Comparison of ENCODE assay signal across 8 cellular contexts in the genomic region with DNA sequence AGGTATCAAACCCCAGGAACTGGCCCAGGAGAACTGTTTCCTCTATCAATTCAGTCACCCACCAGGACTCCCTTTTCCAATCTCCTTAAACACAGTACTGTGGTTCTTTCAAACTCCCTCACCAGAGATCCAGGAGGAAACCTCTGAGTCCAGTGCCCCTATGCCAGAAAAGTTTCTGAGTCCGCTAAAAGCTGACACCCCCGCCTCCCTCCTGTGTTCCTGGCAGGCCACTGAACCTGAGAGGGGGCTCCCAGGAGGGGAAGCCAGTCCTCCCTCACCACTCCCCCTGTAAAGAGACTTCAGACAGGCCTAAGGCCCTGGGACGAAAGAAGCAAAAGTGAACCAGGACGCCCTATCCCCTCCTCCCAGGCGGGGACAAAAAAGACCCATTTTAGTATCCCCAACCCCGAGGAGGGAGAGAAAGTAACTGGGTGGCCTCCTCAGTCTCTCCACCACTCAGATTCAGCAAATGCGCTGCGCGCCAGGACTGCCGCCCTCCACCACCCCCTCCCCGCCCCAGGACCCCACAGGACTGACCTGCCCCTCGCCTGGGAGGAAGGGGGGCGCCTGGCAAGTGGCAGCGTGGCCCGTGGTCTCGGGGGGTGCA. TPM values are rescaled to one million over a fixed set of nuclear protein-coding genes. Genes with fewer than 3 reads are reported as not detected.
DNase-seq lines count a peak whose midpoint lies in the region; ATAC-seq, FAIRE-seq and TF ChIP-seq lines count a peak whose summit lies in the region.

No MANE protein-coding gene starts in this region.

- H4K20me1 ChIP-seq in OCI-LY1 (ENCODE audit: insufficient read depth, low read length) (no peaks in the 10 kb centered on the region), keratinocyte (ENCODE audit: control insufficient read depth, extremely low read depth, insufficient read depth, low read length) (no peaks in the 10 kb centered on the region)

- H3K9me2 ChIP-seq in OCI-LY1 (ENCODE audit: low read depth, low read length), result no peaks in the 10 kb centered on the region

- no peaks in the 10 kb centered on the region for H3K9me3 ChIP-seq in OCI-LY1 (ENCODE audit: low read length)
- no peaks in the 10 kb centered on the region for H3K9me3 ChIP-seq in keratinocyte (ENCODE audit: control insufficient read depth, low read depth, low read length)

- H3K4me1 ChIP-seq in OCI-LY1 (ENCODE audit: insufficient read depth, low read length, severe bottlenecking) (peaks cover 20% of the 10 kb centered on the region), keratinocyte (ENCODE audit: control insufficient read depth, extremely low read depth, insufficient read depth, low read length) (peaks cover 19% of the 10 kb centered on the region)

- H3K4me3 ChIP-seq in OCI-LY1 (ENCODE audit: low read depth, low read length, poor library complexity, severe bottlenecking) (peak overlapping the region; percentile 82), cardiac fibroblast (replicated peaks in 1 of 2; ENCODE audit: low read depth in 2 of 2, low read length in 2 of 2) (peak overlapping the region; percentile 75 to 84), keratinocyte (ENCODE audit: control insufficient read depth in 2 of 3, extremely low read depth in 1 of 3, insufficient read depth in 2 of 3, low read depth in 1 of 3, low read length in 3 of 3) (peak overlapping the region; percentile 78 to 89 (median 82))

- H3K27me3 ChIP-seq in OCI-LY1 (ENCODE audit: insufficient read depth, low read length) (peaks cover 9% of the 10 kb centered on the region; the same call in 1 of the 2 replicates), keratinocyte (ENCODE audit: control insufficient read depth, extremely low read depth, insufficient read depth, low read length) (no peaks in the 10 kb centered on the region)

- H3K36me3 ChIP-seq in OCI-LY1 (ENCODE audit: insufficient read depth, low read length) (no peaks in the 10 kb centered on the region; the same call in 1 of the 2 replicates), keratinocyte (ENCODE audit: control insufficient read depth in 2 of 2, extremely low read depth in 1 of 2, insufficient read depth in 2 of 2, low read length in 2 of 2) (peaks cover 8 to 13% of the 10 kb centered on the region in 2 experiments)

- no peaks in the 10 kb centered on the region for H3K9me1 ChIP-seq in keratinocyte (ENCODE audit: control insufficient read depth, extremely low read depth, insufficient read depth, low read length)

- peak; percentile 6 for ATAC-seq in GM18909 (IDR thresholded peaks at IDR 0.05; ENCODE audit: poor library complexity, unreplicated experiment)
- ATAC-seq in HG03095 (IDR thresholded peaks at IDR 0.05; ENCODE audit: unreplicated experiment), result no peak
- no peak for ATAC-seq in HG02571 (IDR thresholded peaks at IDR 0.05; ENCODE audit: unreplicated experiment)

- no peak for FAIRE-seq in keratinocyte (lab: Jason Lieb, UNC)

- dilution Hi-C loops in keratinocyte (cut with MboI; ENCODE audit: extremely low pct_ligation_motif_present, low sequenced_read_pairs), result no loop called here

- no peaks in the 10 kb centered on the region for H3F3A ChIP-seq in OCI-LY1 (ENCODE audit: insufficient read depth, low read length)

- no peak overlapping the region for H3K27ac ChIP-seq in OCI-LY1 (ENCODE audit: low read depth, low read length, poor library complexity, severe bottlenecking)
- H3K27ac ChIP-seq in keratinocyte (ENCODE audit: control insufficient read depth, insufficient read depth, low read length), result peak overlapping the region; percentile 80

- no peak for TF ChIP-seq CTCF in OCI-LY1 (IDR thresholded peaks at IDR 0.05; ENCODE audit: low read length)
- no peak for TF ChIP-seq CTCF in cardiac fibroblast (IDR thresholded peaks at IDR 0.05; ENCODE audit: low read depth, low read length)
- no peak for TF ChIP-seq CTCF in keratinocyte (optimal IDR thresholded peaks at IDR 0.05 in 1 of 3, IDR thresholded peaks at IDR 0.05 in 1 of 3, conservative IDR thresholded peaks at IDR 0.05 in 1 of 3; ENCODE audit: extremely low read depth in 1 of 3, insufficient read depth in 2 of 3, low read length in 3 of 3)

- H3K4me2 ChIP-seq in OCI-LY1 (ENCODE audit: low read length), result peak overlapping the region; percentile 98
- peak overlapping the region; percentile 99 for H3K4me2 ChIP-seq in keratinocyte (ENCODE audit: control insufficient read depth, extremely low read depth, insufficient read depth, low read depth, low read length)

- H3K79me2 ChIP-seq in OCI-LY1 (ENCODE audit: insufficient read depth, low read length) (no peaks in the 10 kb centered on the region), keratinocyte (ENCODE audit: control insufficient read depth, insufficient read depth, low read length) (peaks cover 8% of the 10 kb centered on the region)

- peak overlapping the region; percentile 79 for H3K9ac ChIP-seq in OCI-LY1 (ENCODE audit: low read length)
- H3K9ac ChIP-seq in keratinocyte (ENCODE audit: control insufficient read depth, extremely low read depth, insufficient read depth, low read length), result peak overlapping the region; percentile 43

- DNase-seq in AG08395 (ENCODE audit: low spot score) (peak; percentile 44), cardiac fibroblast (ENCODE audit: low read depth in 2 of 2) (peak; percentile 18 to 31), keratinocyte (ENCODE audit: low read depth, low spot score) (no peak)
- DNase-seq in stimulated activated CD4-positive, alpha-beta T cell treated with anti-CD3 and anti-CD28 coated beads, Interleukin-4, amount 100 ng/mL, for 24 hours, result peak; percentile 12

- H2AFZ ChIP-seq in OCI-LY1 (ENCODE audit: low read length) (peak overlapping the region; percentile 83; the same call in 1 of the 2 replicates), keratinocyte (ENCODE audit: control insufficient read depth, low read length) (no peak overlapping the region)

RNA-seq across cellular contexts. Expression of a gene that starts 0.6 kb away (rescaled TPM):
- polyA plus RNA-seq in keratinocyte, result 11.0 to 22.5 TPM (median 21.7 TPM) in 3 replicates
- polyA plus RNA-seq in keratinocyte (2011; ENCODE audit: low read depth), result 5.5 TPM
- polyA plus RNA-seq in keratinocyte (2011; cell fraction: cytosol; rRNA removed), result 10.9 and 15.4 TPM in 2 replicates
- 30.7 and 33.9 TPM in 2 replicates for polyA plus RNA-seq in keratinocyte (2011; cell fraction: nucleus; rRNA removed)
- polyA plus RNA-seq in keratinocyte (2012; ENCODE audit: low replicate concordance), result 11.5 and 15.7 TPM in 2 replicates
- 10.0 to 23.1 TPM (median 14.9 TPM) in 3 replicates for polyA minus RNA-seq in keratinocyte
- polyA minus RNA-seq in keratinocyte (2011; cell fraction: cytosol; rRNA and poly(A)+ RNA removed), result 6.9 TPM
- polyA minus RNA-seq in keratinocyte (2011; cell fraction: nucleus; rRNA and poly(A)+ RNA removed), result 10.8 and 15.1 TPM in 2 replicates

RNA-seq across cellular contexts. Expression of a gene that starts 37.1 kb away (rescaled TPM):
- 26.7 to 28.0 TPM (median 27.3 TPM) in 3 replicates for polyA plus RNA-seq in keratinocyte
- polyA plus RNA-seq in keratinocyte (2011; ENCODE audit: low read depth), result 6.2 TPM
- 23.7 and 28.5 TPM in 2 replicates for polyA plus RNA-seq in keratinocyte (2011; cell fraction: cytosol; rRNA removed)
- 28.4 and 29.1 TPM in 2 replicates for polyA plus RNA-seq in keratinocyte (2011; cell fraction: nucleus; rRNA removed)
- polyA plus RNA-seq in keratinocyte (2012; ENCODE audit: low replicate concordance), result 12.5 and 27.2 TPM in 2 replicates
- polyA minus RNA-seq in keratinocyte, result 16.1 to 17.9 TPM (median 17.0 TPM) in 3 replicates
- 21.7 TPM for polyA minus RNA-seq in keratinocyte (2011; cell fraction: cytosol; rRNA and poly(A)+ RNA removed)
- 10.8 and 17.6 TPM in 2 replicates for polyA minus RNA-seq in keratinocyte (2011; cell fraction: nucleus; rRNA and poly(A)+ RNA removed)

RNA-seq across cellular contexts. Expression of a gene that starts 37.6 kb away (rescaled TPM):
- 0.03 to 0.05 TPM (median 0.04 TPM) in 3 replicates for polyA plus RNA-seq in keratinocyte
- polyA plus RNA-seq in keratinocyte (2011; ENCODE audit: low read depth), result not detected
- polyA plus RNA-seq in keratinocyte (2011; cell fraction: cytosol; rRNA removed), result not detected in 2 replicates
- polyA plus RNA-seq in keratinocyte (2011; cell fraction: nucleus; rRNA removed), result 0.24 TPM in 1 of 2 replicates, not detected in the other
- polyA plus RNA-seq in keratinocyte (2012; ENCODE audit: low replicate concordance), result not detected in 2 replicates
- polyA minus RNA-seq in keratinocyte, result 0.10 TPM in 1 of 3 replicates, not detected in the others
- polyA minus RNA-seq in keratinocyte (2011; cell fraction: cytosol; rRNA and poly(A)+ RNA removed), result not detected
- polyA minus RNA-seq in keratinocyte (2011; cell fraction: nucleus; rRNA and poly(A)+ RNA removed), result not detected in 2 replicates
